8 cellular contexts compared by ENCODE assay signal in genomic region chr11:4636962-4637661, GRCh38. TPM values are rescaled to one million over a fixed set of nuclear protein-coding genes. Genes with fewer than 3 reads are reported as not detected.
DNase-seq lines count a peak whose midpoint lies in the region; ATAC-seq, FAIRE-seq and TF ChIP-seq lines count a peak whose summit lies in the region.

Gene OR51D1 (plus strand): TSS chr11:4637477. CDS start chr11:4639791, 2,314 bp downstream.

- no peak within 1 kb of the TSS for H3K56ac ChIP-seq in H1 (replicated peaks; ENCODE audit: insufficient read length, low read depth, low read length)

- no peak within 1 kb of the TSS for H2AK5ac ChIP-seq in H1 (ENCODE audit: low read depth, low read length)

- peak within 1 kb of the TSS; percentile 95; the same call in 1 of the 2 replicates for H2AFZ ChIP-seq in H1 (ENCODE audit: low read length)

- H3K4ac ChIP-seq in H1 (replicated peaks; ENCODE audit: insufficient read length, low read depth, low read length) = no peak within 1 kb of the TSS

- no peaks in the 10 kb centered on the region for H3K4me1 ChIP-seq in CD8-positive, alpha-beta memory T cell (ENCODE audit: insufficient read depth, low read length)
- no peaks in the 10 kb centered on the region for H3K4me1 ChIP-seq in H1 (replicated peaks in 1 of 4; ENCODE audit: control insufficient read depth in 3 of 4, insufficient read depth in 4 of 4, low read length in 3 of 4)

- no peak within 1 kb of the TSS for H4K8ac ChIP-seq in H1 (ENCODE audit: extremely low read depth, insufficient read depth, low read length)

- TF ChIP-seq RAD21 in H1 (IDR thresholded peaks at IDR 0.05 in 1 of 2, conservative IDR thresholded peaks at IDR 0.05 in 1 of 2; ENCODE audit: low read depth in 2 of 2, low read length in 2 of 2) = peak; percentile 95

- H2BK20ac ChIP-seq in H1 (ENCODE audit: low read length) = no peak within 1 kb of the TSS

- POLR2A ChIA-PET in CD8-positive, alpha-beta memory T cell (lab: Charles Lee) = no interaction called here
- POLR2A ChIA-PET in activated CD4-positive, alpha-beta memory T cell treated with anti-CD3 and anti-CD28 coated beads, Interleukin-2, amount 10 ng/mL, durations not matched to agents 7 days and 5 days (lab: Charles Lee) = no interaction called here
- POLR2A ChIA-PET in H1 (lab: Charles Lee; ENCODE audit: partially characterized antibody) = interaction anchor here (0.5 kb wide), 1 partner anchor 113 kb away, joined by 3 read pairs; no protein-coding TSS in a partner anchor

- ATAC-seq in GM19452 (IDR thresholded peaks at IDR 0.05; ENCODE audit: unreplicated experiment) (peak; percentile 94), HG03558 (IDR thresholded peaks at IDR 0.05; ENCODE audit: extremely low read depth, unreplicated experiment) (peak; percentile 62)

- no peaks in the 10 kb centered on the region for H3K23me2 ChIP-seq in H1 (ENCODE audit: low read depth, low read length)

- H3K4me3 Mint-ChIP-seq in CD8-positive, alpha-beta memory T cell = no peak within 1 kb of the TSS
- H3K4me3 Mint-ChIP-seq in activated CD4-positive, alpha-beta memory T cell treated with anti-CD3 and anti-CD28 coated beads, Interleukin-2, amount 10 ng/mL, durations not matched to agents 7 days and 5 days = no peak within 1 kb of the TSS

- H2BK120ac ChIP-seq in H1 (replicated peaks; ENCODE audit: low read depth, low read length) = no peak within 1 kb of the TSS

- H3K36me3 ChIP-seq in CD8-positive, alpha-beta memory T cell (ENCODE audit: insufficient read depth, low read length) = no peaks in the 10 kb centered on the region
- H3K36me3 ChIP-seq in H1 (ENCODE audit: control insufficient read depth in 2 of 4, insufficient read depth in 4 of 4, low read length in 3 of 4) = no peaks in the 10 kb centered on the region

- no peaks in the 10 kb centered on the region for H3K4me1 Mint-ChIP-seq in CD8-positive, alpha-beta memory T cell
- no peaks in the 10 kb centered on the region for H3K4me1 Mint-ChIP-seq in activated CD4-positive, alpha-beta memory T cell treated with anti-CD3 and anti-CD28 coated beads, Interleukin-2, amount 10 ng/mL, durations not matched to agents 7 days and 5 days

- FAIRE-seq in H1 (lab: Jason Lieb, UNC) = peak; percentile 88

- H3K9me3 ChIP-seq in CD8-positive, alpha-beta memory T cell (ENCODE audit: low read length) = no peaks in the 10 kb centered on the region
- no peaks in the 10 kb centered on the region; a peak in 1 of 4 replicates for H3K9me3 ChIP-seq in H1 (ENCODE audit: insufficient read depth in 2 of 2, low read depth in 1 of 2, low read length in 1 of 2)

- no peak within 1 kb of the TSS for H3K27ac Mint-ChIP-seq in CD8-positive, alpha-beta memory T cell
- H3K27ac Mint-ChIP-seq in activated CD4-positive, alpha-beta memory T cell treated with anti-CD3 and anti-CD28 coated beads, Interleukin-2, amount 10 ng/mL, durations not matched to agents 7 days and 5 days = no peak within 1 kb of the TSS

- H4K91ac ChIP-seq in H1 (replicated peaks; ENCODE audit: insufficient read length, low read length) = no peak within 1 kb of the TSS

- H3K14ac ChIP-seq in H1 (ENCODE audit: insufficient read length) = no peak within 1 kb of the TSS

- no peaks in the 10 kb centered on the region for H3K9me3 Mint-ChIP-seq in CD8-positive, alpha-beta memory T cell
- H3K9me3 Mint-ChIP-seq in activated CD4-positive, alpha-beta memory T cell treated with anti-CD3 and anti-CD28 coated beads, Interleukin-2, amount 10 ng/mL, durations not matched to agents 7 days and 5 days = no peaks in the 10 kb centered on the region

- no peak within 1 kb of the TSS for H3K9ac ChIP-seq in H1 (replicated peaks in 1 of 4; ENCODE audit: extremely low read depth in 1 of 4, low read depth in 3 of 4, low read length in 3 of 4)

- no peaks in the 10 kb centered on the region for H3K79me2 ChIP-seq in H1 (ENCODE audit: control insufficient read depth in 1 of 2, insufficient read depth in 2 of 2, low read length in 2 of 2)

- H3K23ac ChIP-seq in H1 (ENCODE audit: insufficient read length) = no peak within 1 kb of the TSS

- CTCF ChIA-PET in CD8-positive, alpha-beta memory T cell (lab: Charles Lee) = interaction anchor here (0.8 to 3.8 kb wide), 16 partner anchors 8 to 1717 kb away, joined by 3 to 23 read pairs (median 4); partner anchors contain the start of genes OR52N2 and TRIM68
- CTCF ChIA-PET in activated CD4-positive, alpha-beta memory T cell treated with anti-CD3 and anti-CD28 coated beads, Interleukin-2, amount 10 ng/mL, durations not matched to agents 7 days and 5 days (lab: Charles Lee) = interaction anchor here (0.9 to 2.5 kb wide), 19 partner anchors 8 to 654 kb away, joined by 3 to 21 read pairs (median 3); partner anchors contain the start of genes MMP26 and TRIM68
- CTCF ChIA-PET in H1 (lab: Charles Lee; ENCODE audit: partially characterized antibody) = interaction anchor here (0.6 to 5.2 kb wide), 75 partner anchors 11 to 1254 kb away, joined by 3 to 83 read pairs (median 4); partner anchors contain the start of genes MMP26 and OR51G2

- no peak within 1 kb of the TSS for H2BK5ac ChIP-seq in H1 (ENCODE audit: low read depth, low read length)

- no peak for TF ChIP-seq EP300 in H1 (IDR thresholded peaks at IDR 0.05; ENCODE audit: borderline replicate concordance in 1 of 2, low read depth in 2 of 2, low read length in 2 of 2)

- no peak within 1 kb of the TSS for H3K4me3 ChIP-seq in CD8-positive, alpha-beta memory T cell (ENCODE audit: low read length)
- H3K4me3 ChIP-seq in H1 (ENCODE audit: extremely low read depth in 1 of 4, insufficient read depth in 2 of 4, low read depth in 3 of 4, low read length in 4 of 4) = 0 out of 8 replicates have a peak within 1 kb of the TSS, but pooled peaks of 1 of the 4 experiments have one; percentile 24

- peak within 1 kb of the TSS; percentile 3 to 56; a peak in 3 of 4 replicates for H3K4me2 ChIP-seq in H1 (ENCODE audit: insufficient read depth in 1 of 2, low read depth in 2 of 2, low read length in 2 of 2)

- 48% methylated on average over 21 of the region's 21 CpGs; no CpG with 5 or more reads in 1 of the 2 experiments for WGBS in H1 (ENCODE audit: extremely low coverage in 1 of 2, insufficient coverage in 1 of 2, insufficient read length in 1 of 2, insufficient replicate concordance in 2 of 2, low coverage in 1 of 2, low lambda C conversion rate in 2 of 2, missing lambda C conversion rate in 1 of 2), 2 experiments

- no peaks in the 10 kb centered on the region for H3K27me3 ChIP-seq in CD8-positive, alpha-beta memory T cell (ENCODE audit: insufficient read depth, low read length, poor library complexity, severe bottlenecking)
- H3K27me3 ChIP-seq in H1 (replicated peaks in 1 of 4; ENCODE audit: control insufficient read depth in 3 of 4, extremely low read depth in 1 of 4, insufficient read depth in 3 of 4, low read length in 3 of 4) = peaks cover 0 to 7% (median 4%) of the 10 kb centered on the region in 4 experiments; a peak in 5 of 7 replicates

- no peaks in the 10 kb centered on the region for H3K36me3 Mint-ChIP-seq in CD8-positive, alpha-beta memory T cell
- H3K36me3 Mint-ChIP-seq in activated CD4-positive, alpha-beta memory T cell treated with anti-CD3 and anti-CD28 coated beads, Interleukin-2, amount 10 ng/mL, durations not matched to agents 7 days and 5 days (ENCODE audit: low read depth) = no peaks in the 10 kb centered on the region

- H2BK15ac ChIP-seq in H1 (ENCODE audit: low read length) = no peak within 1 kb of the TSS

- TF ChIP-seq POLR2A in H1 (IDR thresholded peaks at IDR 0.05; ENCODE audit: control extremely low read depth in 1 of 2, low read depth in 2 of 2, low read length in 2 of 2) = no peak

- H3K79me1 ChIP-seq in H1 (ENCODE audit: low read depth, low read length) = no peaks in the 10 kb centered on the region

- no peak within 1 kb of the TSS for H2BK12ac ChIP-seq in H1 (ENCODE audit: low read depth, low read length)

- peak; percentile 39 to 79 (median 52) for DNase-seq in CD8-positive, alpha-beta memory T cell
- peak; percentile 88 for DNase-seq in NCI-H69 (lab: John Stamatoyannopoulos, UW)
- peak; percentile 70 for DNase-seq in activated CD4-positive, alpha-beta memory T cell treated with anti-CD3 and anti-CD28 coated beads, Interleukin-2, amount 10 ng/mL, durations not matched to agents 7 days and 5 days
- DNase-seq in H1 (ENCODE audit: low read depth in 1 of 2, low spot score in 2 of 2) = peak; percentile 33 to 86
- DNase-seq in midbrain (lab: John Stamatoyannopoulos, UW) = peak; percentile 69
- peak; percentile 39 to 51 for DNase-seq in stimulated activated CD8-positive, alpha-beta memory T cell treated with anti-CD3 and anti-CD28 coated beads, Interleukin-2, amount 100 ng/mL, for 1 hour (ENCODE audit: low read depth in 2 of 2)

- peaks cover 0 to 14% of the 10 kb centered on the region in 2 donors for H3K27me3 Mint-ChIP-seq in CD8-positive, alpha-beta memory T cell
- peaks cover 13% of the 10 kb centered on the region for H3K27me3 Mint-ChIP-seq in activated CD4-positive, alpha-beta memory T cell treated with anti-CD3 and anti-CD28 coated beads, Interleukin-2, amount 10 ng/mL, durations not matched to agents 7 days and 5 days

- TF ChIP-seq CTCF in H1 (IDR thresholded peaks at IDR 0.05; ENCODE audit: control extremely low read depth in 1 of 3, insufficient read depth in 1 of 3, low read depth in 1 of 3, low read length in 3 of 3) = peak; percentile 88 to 99 (median 92)

- no peak within 1 kb of the TSS for H4K5ac ChIP-seq in H1 (ENCODE audit: insufficient read length, low read depth, low read length)

- no peak within 1 kb of the TSS; the same call in 1 of the 2 replicates for H3K18ac ChIP-seq in H1 (ENCODE audit: extremely low read depth, low read length)

- H3K27ac ChIP-seq in CD8-positive, alpha-beta memory T cell (ENCODE audit: low read depth, low read length) = no peak within 1 kb of the TSS
- no peak within 1 kb of the TSS for H3K27ac ChIP-seq in H1 (ENCODE audit: low read depth, low read length)

- H4K20me1 ChIP-seq in H1 (replicated peaks in 1 of 2; ENCODE audit: control insufficient read depth in 1 of 2, insufficient read depth in 2 of 2, low read length in 2 of 2) = no peaks in the 10 kb centered on the region

TF ChIP-seq in H1, 55 proteins besides CTCF, POLR2A, EP300 and RAD21 (continues in another document):
- TF ChIP-seq KDM1A (IDR thresholded peaks at IDR 0.05; ENCODE audit: borderline replicate concordance, low read length) = no peak
- TF ChIP-seq CREB1 (IDR thresholded peaks at IDR 0.05) = peak; percentile 39

RNA-seq across cellular contexts. Expression of gene OR51D1, which starts in this region (rescaled TPM):
- total RNA-seq in CD8-positive, alpha-beta memory T cell = not detected
- polyA plus RNA-seq in CD8-positive, alpha-beta memory T cell = not detected
- not detected for total RNA-seq in activated CD4-positive, alpha-beta memory T cell treated with anti-CD3 and anti-CD28 coated beads, Interleukin-2, amount 10 ng/mL, durations not matched to agents 7 days and 5 days
- total RNA-seq in H1 (2021; fragmentation: NEBNext Ultra II Directional; extraction: Animal tissue kit (Norgen Biotek cat#: 25700)) = not detected in 2 replicates
- not detected in 2 replicates for polyA plus RNA-seq in H1 (2011; rRNA removed)
- not detected for polyA plus RNA-seq in H1 (2011; cell fraction: cytosol; rRNA removed)
- not detected for polyA plus RNA-seq in H1 (2011; cell fraction: nucleus; rRNA removed)
- not detected in 4 replicates for polyA plus RNA-seq in H1 (2012, experiment 1 of 2)
- polyA plus RNA-seq in H1 (2012, experiment 2 of 2) = not detected
- polyA plus RNA-seq in H1 (2013, experiment 1 of 2) = not detected
- polyA plus RNA-seq in H1 (2013, experiment 2 of 2) = not detected
- polyA minus RNA-seq in H1 (2011; rRNA and poly(A)+ RNA removed) = not detected in 2 replicates
- polyA minus RNA-seq in H1 (2011; cell fraction: cytosol; rRNA and poly(A)+ RNA removed) = not detected
- not detected for polyA minus RNA-seq in H1 (2011; cell fraction: nucleus; rRNA and poly(A)+ RNA removed)

Comparison
In these comparisons a context has a peak if more than half of its experiments do, and no peak if none do; other contexts are left out.
1. Peak in DNase-seq in CD8-positive, alpha-beta memory T cell; RNA of the gene not detected or under 1 TPM.
2. Peak in DNase-seq in activated CD4-positive, alpha-beta memory T cell treated with anti-CD3 and anti-CD28 coated beads, Interleukin-2, amount 10 ng/mL, durations not matched to agents 7 days and 5 days; RNA of the gene not detected or under 1 TPM.
3. Peak in DNase-seq and H3K4me2 ChIP-seq in H1; RNA of the gene not detected or under 1 TPM.